In the genomic region with DNA sequence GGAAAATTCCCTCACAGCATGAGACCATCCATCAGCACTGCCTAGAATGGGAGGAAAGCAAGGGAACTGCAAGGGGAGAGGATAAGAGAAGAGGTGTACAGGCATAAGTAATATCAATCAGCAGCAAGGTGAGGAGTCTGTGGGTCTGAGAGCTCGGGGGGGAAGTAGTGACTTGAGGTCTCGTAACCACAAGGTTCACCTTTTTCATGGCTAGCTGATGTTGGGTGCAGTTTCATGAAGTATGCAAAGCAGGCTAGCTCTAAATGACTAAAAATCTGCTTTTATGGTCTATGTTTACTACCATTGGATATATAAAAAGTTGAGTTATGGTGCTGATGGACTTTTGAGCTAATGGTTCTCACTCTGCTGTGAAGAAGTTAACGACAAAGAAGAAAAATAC, we compare ENCODE assay signal across 18 cellular contexts. TPM values are rescaled to one million over a fixed set of nuclear protein-coding genes. Genes with fewer than 3 reads are reported as not detected.
DNase-seq lines count a peak whose midpoint lies in the region; ATAC-seq lines count a peak whose summit lies in the region.
"Had no signal": no experiment of that assay in that cellular context is flagged by ENCODE, and none has a peak within 500 bp of the region (broad histone marks: within the 10 kb centered on the region; RNA-seq: fewer than 3 reads in every experiment).

No MANE protein-coding gene starts in this region.

- ATAC-seq in GM18520 (IDR thresholded peaks at IDR 0.05; ENCODE audit: unreplicated experiment), result peak; percentile 93
- ATAC-seq in GM19467 (IDR thresholded peaks at IDR 0.05; ENCODE audit: unreplicated experiment), result peak; percentile 82
- ATAC-seq in HG02759 (IDR thresholded peaks at IDR 0.05; ENCODE audit: unreplicated experiment), result peak; percentile 86
- ATAC-seq in HG03520 (IDR thresholded peaks at IDR 0.05; ENCODE audit: unreplicated experiment), result peak; percentile 98
- ATAC-seq: activated CD4-positive, alpha-beta T cell treated with anti-CD3 and anti-CD28 coated beads for 36 hours had no signal

- no peak for DNase-seq in ecto neural progenitor cell (ENCODE audit: low spot score)
- no peak for DNase-seq in A172 (ENCODE audit: low spot score)
- DNase-seq in kidney glomerular epithelial cell (lab: John Stamatoyannopoulos, UW), result no peak
- DNase-seq in AG08396 (ENCODE audit: low spot score), result no peak
- DNase-seq: activated CD4-positive, alpha-beta T cell treated with anti-CD3 and anti-CD28 coated beads for 36 hours; colonic mucosa; DND-41; foreskin melanocyte; NCI-H1417 treated with DMSO at 0.1 percent for 48 hours; SK-N-SH had no signal

RNA-seq across cellular contexts. Expression of a gene that starts 35.8 kb away (rescaled TPM):
- not detected in 2 replicates for total RNA-seq in A172 (2014; rRNA removed; shearing (Covaris generic))
- total RNA-seq: activated CD4-positive, alpha-beta T cell treated with anti-CD3 and anti-CD28 coated beads for 36 hours; colonic mucosa; endothelial cell of umbilical vein; neural crest cell; thoracic aorta had no signal

RNA-seq across cellular contexts. Expression of a gene that starts 49.7 kb away (rescaled TPM):
- not detected in 2 replicates for total RNA-seq in A172 (2014; rRNA removed; shearing (Covaris generic))
- total RNA-seq: activated CD4-positive, alpha-beta T cell treated with anti-CD3 and anti-CD28 coated beads for 36 hours; colonic mucosa; endothelial cell of umbilical vein; HT1080; neural crest cell; thoracic aorta had no signal
